34 cellular contexts compared by ENCODE assay signal in the genomic region with DNA sequence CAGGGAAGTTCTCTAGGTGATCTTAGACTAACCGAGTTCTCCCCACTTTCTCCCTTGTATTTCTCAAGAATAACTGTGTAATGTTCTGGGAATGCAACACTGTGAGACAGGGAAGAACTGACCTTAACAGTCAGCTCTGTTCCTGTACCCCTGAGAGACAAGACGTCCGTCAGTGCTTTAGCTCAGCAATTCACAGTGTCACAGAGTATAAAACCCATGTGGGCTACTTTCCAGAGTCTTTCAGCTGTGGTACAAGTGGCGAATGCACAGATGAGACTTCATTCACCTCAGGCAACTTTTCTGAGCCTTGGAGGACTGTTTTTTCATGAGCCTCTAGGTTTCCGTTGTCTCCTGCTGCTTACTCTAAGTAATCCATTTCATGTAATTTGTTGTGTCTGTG.
"Had no signal": no experiment of that assay in that cellular context is flagged by ENCODE, and none has a peak within 500 bp of the region (broad histone marks: within the 10 kb centered on the region; RNA-seq: fewer than 3 reads in every experiment).

No MANE protein-coding gene starts in this region.

- H3K27me3 ChIP-seq: adrenal gland, body of pancreas, brain microvascular endothelial cell, breast epithelium had no signal

- H3K36me3 ChIP-seq: adrenal gland, brain microvascular endothelial cell, breast epithelium had no signal

- H3K27ac ChIP-seq: adrenal gland, body of pancreas, brain microvascular endothelial cell, breast epithelium, VCaP had no signal

- DNase-seq: activated B cell treated with CpG ODN at 0.5 μM for 24 hours; activated CD4-positive, alpha-beta memory T cell treated with anti-CD3 and anti-CD28 coated beads for 36 hours; activated CD4-positive, alpha-beta T cell treated with anti-CD3 and anti-CD28 coated beads for 4 hours; activated CD4-positive, alpha-beta T cell treated with anti-CD3 and anti-CD28 coated beads, Interleukin-2, amount 10 ng/mL, durations not matched to agents 24 days and 14 days; activated CD4-positive, alpha-beta T cell treated with anti-CD3 and anti-CD28 coated beads, Interleukin-2, amount 50 U/mL, for 1 hour; activated CD4-positive, alpha-beta T cell treated with anti-CD3 and anti-CD28 coated beads, Interleukin-2, amount 50 U/mL, for 4 hours; activated CD4-positive, CD25-positive, alpha-beta regulatory T cell treated with anti-CD3 and anti-CD28 coated beads, Interleukin-2, amount 50 U/mL, for 72 hours; activated CD8-positive, alpha-beta memory T cell treated with anti-CD3 and anti-CD28 coated beads, Interleukin-2, amount 50 U/mL, for 4 hours; activated CD8-positive, alpha-beta T cell treated with anti-CD3 and anti-CD28 coated beads for 36 hours; activated effector memory CD4-positive, alpha-beta T cell treated with anti-CD3 and anti-CD28 coated beads, Interleukin-2, amount 50 U/mL, for 16 hours; activated gamma-delta T cell treated with Interleukin-2 at 50 U/mL for 16 hours; activated naive CD4-positive, alpha-beta T cell; activated naive CD4-positive, alpha-beta T cell treated with anti-CD3 and anti-CD28 coated beads for 36 hours; activated naive CD4-positive, alpha-beta T cell treated with anti-CD3 and anti-CD28 coated beads, Interleukin-2, amount 50 U/mL, for 16 hours; activated naive CD8-positive, alpha-beta T cell treated with anti-CD3 and anti-CD28 coated beads for 36 hours; activated T-cell treated with anti-CD3 and anti-CD28 coated beads for 4 hours; activated T-cell treated with anti-CD3 and anti-CD28 coated beads, Interleukin-2, amount 50 U/mL, for 1 hour; activated T-cell treated with anti-CD3 and anti-CD28 coated beads, Interleukin-2, amount 50 U/mL, for 4 hours; activated T-cell treated with anti-CD3 and anti-CD28 coated beads, Interleukin-2, amount 50 U/mL, for 72 hours; adrenal gland; amniotic stem cell; aorta; body of pancreas; brain microvascular endothelial cell; central memory CD4-positive, alpha-beta T cell; T-helper 1 cell; T-helper 2 cell; T-helper 9 cell had no signal

- H3K4me3 ChIP-seq: adrenal gland, body of pancreas, breast epithelium had no signal

- ATAC-seq: activated CD8-positive, alpha-beta T cell treated with anti-CD3 and anti-CD28 coated beads for 36 hours; activated naive CD4-positive, alpha-beta T cell treated with anti-CD3 and anti-CD28 coated beads, Interleukin-2, amount 50 U/mL, for 72 hours; activated T-cell treated with anti-CD3 and anti-CD28 coated beads, Interleukin-2, amount 50 U/mL, for 4 hours; activated T-cell treated with anti-CD3 and anti-CD28 coated beads, Interleukin-2, amount 50 U/mL, for 72 hours; activated T-helper 17 cell treated with anti-CD3 and anti-CD28 coated beads, Interleukin-2, amount 50 U/mL, for 72 hours; body of pancreas had no signal

- FAIRE-seq: astrocyte, TTC549 had no signal

- H3K4me1 ChIP-seq: adrenal gland, body of pancreas, breast epithelium had no signal
